ENCODE assay signal across 29 cellular contexts in genomic region chr2:15543541-15543940, GRCh38.
"Had no signal": no experiment of that assay in that cellular context is flagged by ENCODE, and none has a peak within 500 bp of the region (broad histone marks: within the 10 kb centered on the region; RNA-seq: fewer than 3 reads in every experiment).

No MANE protein-coding gene starts in this region.

- H3K9me3 ChIP-seq: left lung, ovary, psoas muscle, stomach, testis, thyroid gland, transverse colon, upper lobe of right lung had no signal

- H3K4me1 ChIP-seq: left lung, psoas muscle, testis, thyroid gland, transverse colon, upper lobe of right lung had no signal

- H3K27me3 Mint-ChIP-seq: naive B cell; stimulated activated naive B cell treated with anti-CD40 and anti-IgM and Interleukin-4, amounts not matched to agents 10 μg/mL and 1 μg/mL and 100 μg/mL, for 72 hours had no signal

- H3K27ac ChIP-seq: left lung, ovary, psoas muscle, skin epidermis, stomach, testis, thyroid gland, transverse colon, upper lobe of right lung had no signal

- FAIRE-seq: islet of Langerhans, kidney, urothelium cell line had no signal

- H3K4me3 ChIP-seq: left lung, lung, ovary, psoas muscle, skin epidermis, stomach, testis, thyroid gland, transverse colon, upper lobe of right lung had no signal

- H3K27ac Mint-ChIP-seq: immature natural killer cell; mesothelial cell of epicardium; naive B cell; natural killer cell; stimulated activated naive B cell treated with anti-CD40 and anti-IgM and Interleukin-4, amounts not matched to agents 10 μg/mL and 1 μg/mL and 100 μg/mL, for 72 hours had no signal

- H3K4me3 Mint-ChIP-seq: immature natural killer cell; mesothelial cell of epicardium; naive B cell; natural killer cell; stimulated activated naive B cell treated with anti-CD40 and anti-IgM and Interleukin-4, amounts not matched to agents 10 μg/mL and 1 μg/mL and 100 μg/mL, for 72 hours had no signal

- ATAC-seq: left colon; left lung; natural killer cell; psoas muscle; sciatic nerve; stimulated activated naive B cell treated with anti-CD40 and anti-IgM and Interleukin-4, amounts not matched to agents 10 μg/mL and 1 μg/mL and 100 μg/mL, for 72 hours; stimulated activated naive CD8-positive, alpha-beta T cell treated with anti-CD3 and anti-CD28 coated beads, Interleukin-15, Interleukin-2, amounts not matched to agents 100 U/mL and 50 U/mL, for 24 hours; upper lobe of right lung had no signal

- H3K36me3 Mint-ChIP-seq: naive B cell, natural killer cell had no signal

- H3K4me1 Mint-ChIP-seq: mesothelial cell of epicardium had no signal

- H3K27me3 ChIP-seq: left lung, ovary, stomach, testis, thyroid gland, transverse colon, upper lobe of right lung had no signal

- H3K9me3 Mint-ChIP-seq: immature natural killer cell; naive B cell; natural killer cell; stimulated activated naive B cell treated with anti-CD40 and anti-IgM and Interleukin-4, amounts not matched to agents 10 μg/mL and 1 μg/mL and 100 μg/mL, for 72 hours had no signal

- DNase-seq: head of caudate nucleus; hypothalamus; immature natural killer cell; kidney; left colon; left lung; mesendoderm; naive B cell; natural killer cell; ovary; psoas muscle; right cardiac atrium; stimulated activated CD4-positive, alpha-beta T cell treated with anti-CD3 and anti-CD28 coated beads, Interleukin-12 subunit alpha, Interleukin-12 subunit beta, amount 100 ng/mL, for 4 hours; stimulated activated CD4-positive, alpha-beta T cell treated with anti-CD3 and anti-CD28 coated beads, Interleukin-15, amount 100 ng/mL, for 24 hours; stimulated activated CD4-positive, alpha-beta T cell treated with anti-CD3 and anti-CD28 coated beads, Interleukin-2, amount 100 ng/mL, for 24 hours; stimulated activated CD4-positive, alpha-beta T cell treated with anti-CD3 and anti-CD28 coated beads, Interleukin-4, amount 100 ng/mL, for 1 hour; stimulated activated naive B cell treated with anti-CD40 and anti-IgM and Interleukin-4, amounts not matched to agents 10 μg/mL and 1 μg/mL and 100 μg/mL, for 72 hours; stimulated activated naive CD8-positive, alpha-beta T cell treated with anti-CD3 and anti-CD28 coated beads, Interleukin-15, Interleukin-2, amounts not matched to agents 100 U/mL and 50 U/mL, for 24 hours; stomach; testis; thyroid gland; transverse colon; upper lobe of right lung had no signal

- H3K36me3 ChIP-seq: ovary had no signal
